ENCODE assay signal across 1 cellular context in genomic region chr18:11980555-11981382, GRCh38.
TF ChIP-seq lines count a peak whose summit lies in the region.

No MANE protein-coding gene starts in this region.

TF ChIP-seq in HepG2, 621 proteins besides CTCF, POLR2A, EP300 and RAD21 (continued from another document and continues in another):
- TF ChIP-seq ZSCAN20 (CRISPR knock-in tag; IDR thresholded peaks at IDR 0.05; ENCODE audit: borderline replicate concordance) = peak; percentile 84; the same call in 1 of the 2 replicates
- no peak for TF ChIP-seq ZNF30 (CRISPR knock-in tag; IDR thresholded peaks at IDR 0.05)
- no peak for TF ChIP-seq HNF1A (IDR thresholded peaks at IDR 0.05; ENCODE audit: low read depth)
- peak; percentile 21; the same call in 1 of the 2 replicates for TF ChIP-seq HNF1A (CRISPR knock-in tag; IDR thresholded peaks at IDR 0.05; ENCODE audit: borderline replicate concordance)
- no peak for TF ChIP-seq ZNF18 (CRISPR knock-in tag; IDR thresholded peaks at IDR 0.05; ENCODE audit: insufficient replicate concordance)
- peak; percentile 87 for TF ChIP-seq ATF7-NPFF (CRISPR knock-in tag; IDR thresholded peaks at IDR 0.05; ENCODE audit: low read depth)
- no peak for TF ChIP-seq SUZ12 (IDR thresholded peaks at IDR 0.05; ENCODE audit: low read depth, low read length)
- peak; percentile 77 for TF ChIP-seq GABPB1 (CRISPR knock-in tag; IDR thresholded peaks at IDR 0.05)
- TF ChIP-seq GATA4 (IDR thresholded peaks at IDR 0.05; ENCODE audit: borderline replicate concordance, low read depth) = peak; percentile 46
- no peak for TF ChIP-seq AKAP8 (CRISPR knock-in tag; IDR thresholded peaks at IDR 0.05)
- TF ChIP-seq ZBTB4 (CRISPR knock-in tag; IDR thresholded peaks at IDR 0.05; ENCODE audit: borderline replicate concordance) = peak; percentile 74; the same call in 1 of the 2 replicates
- TF ChIP-seq GPN1 (CRISPR knock-in tag; IDR thresholded peaks at IDR 0.05; ENCODE audit: borderline replicate concordance) = no peak; the same call in 1 of the 2 replicates
- TF ChIP-seq RORA (CRISPR knock-in tag; IDR thresholded peaks at IDR 0.05) = no peak
- TF ChIP-seq ZSCAN12 (CRISPR knock-in tag; IDR thresholded peaks at IDR 0.05) = no peak
- TF ChIP-seq PAX8 (CRISPR knock-in tag; IDR thresholded peaks at IDR 0.05; ENCODE audit: borderline replicate concordance) = peak; percentile 80; the same call in 1 of the 2 replicates
- TF ChIP-seq E2F1 (CRISPR knock-in tag; IDR thresholded peaks at IDR 0.05) = peak; percentile 66; the same call in 1 of the 2 replicates
- no peak for TF ChIP-seq HNRNPL (IDR thresholded peaks at IDR 0.05; ENCODE audit: low read depth, low read length)
- TF ChIP-seq PAWR (CRISPR knock-in tag; IDR thresholded peaks at IDR 0.05; ENCODE audit: borderline replicate concordance) = no peak
- no peak for TF ChIP-seq ZC3H13 (CRISPR knock-in tag; IDR thresholded peaks at IDR 0.05)
- TF ChIP-seq MBD4 (IDR thresholded peaks at IDR 0.05; ENCODE audit: borderline replicate concordance, low read length) = no peak
- peak; percentile 90 for TF ChIP-seq SAFB2 (CRISPR knock-in tag; IDR thresholded peaks at IDR 0.05; ENCODE audit: borderline replicate concordance, low read depth)
- no peak for TF ChIP-seq ZNF530 (CRISPR knock-in tag; IDR thresholded peaks at IDR 0.05; ENCODE audit: low read depth)
- peak; percentile 61; the same call in 1 of the 2 replicates for TF ChIP-seq ZHX1 (CRISPR knock-in tag; IDR thresholded peaks at IDR 0.05; ENCODE audit: low read depth)
- TF ChIP-seq ZSCAN29 (CRISPR knock-in tag; conservative IDR thresholded peaks at IDR 0.05) = peak; percentile 92
- peak; percentile 84; the same call in 1 of the 2 replicates for TF ChIP-seq ARHGAP35 (CRISPR knock-in tag; IDR thresholded peaks at IDR 0.05; ENCODE audit: borderline replicate concordance)
- peak; percentile 91 for TF ChIP-seq MYPOP (CRISPR knock-in tag; IDR thresholded peaks at IDR 0.05)
- TF ChIP-seq LCORL (IDR thresholded peaks at IDR 0.05) = no peak
- peak; percentile 92 for TF ChIP-seq LCORL (CRISPR knock-in tag; IDR thresholded peaks at IDR 0.05)
- no peak for TF ChIP-seq FOXK2 (IDR thresholded peaks at IDR 0.05)
- TF ChIP-seq RBFOX2 (IDR thresholded peaks at IDR 0.05; ENCODE audit: low read depth, low read length) = peak; percentile 99
- no peak; the same call in 1 of the 2 replicates for TF ChIP-seq ARNTL (CRISPR knock-in tag; IDR thresholded peaks at IDR 0.05)
- TF ChIP-seq ZNF20 (CRISPR knock-in tag; IDR thresholded peaks at IDR 0.05) = no peak
- no peak for TF ChIP-seq KLF13 (CRISPR knock-in tag; IDR thresholded peaks at IDR 0.05)
- TF ChIP-seq ATAD3A (CRISPR knock-in tag; IDR thresholded peaks at IDR 0.05) = no peak
- no peak; the same call in none of the 2 replicates for TF ChIP-seq ZBTB2 (CRISPR knock-in tag; IDR thresholded peaks at IDR 0.05; ENCODE audit: low read depth)
- no peak; the same call in 1 of the 2 replicates for TF ChIP-seq YEATS2 (CRISPR knock-in tag; IDR thresholded peaks at IDR 0.05; ENCODE audit: borderline replicate concordance)
- no peak for TF ChIP-seq CHD2 (IDR thresholded peaks at IDR 0.05; ENCODE audit: low read depth, low read length)
- peak; percentile 89 for TF ChIP-seq NR0B2 (CRISPR knock-in tag; IDR thresholded peaks at IDR 0.05)
- TF ChIP-seq MXI1 (IDR thresholded peaks at IDR 0.05; ENCODE audit: borderline replicate concordance, low read depth, low read length) = peak; percentile 49; the same call in 1 of the 3 replicates
- peak; percentile 82; the same call in 1 of the 2 replicates for TF ChIP-seq REL (CRISPR knock-in tag; conservative IDR thresholded peaks at IDR 0.05)
- TF ChIP-seq ZNF615 (CRISPR knock-in tag; IDR thresholded peaks at IDR 0.05; ENCODE audit: borderline replicate concordance) = no peak
- peak; percentile 79 for TF ChIP-seq ARID4A (CRISPR knock-in tag; IDR thresholded peaks at IDR 0.05; ENCODE audit: borderline replicate concordance)
